In genomic region chr2:199024224-199024623, GRCh38 we compare ENCODE assay signal across 35 cellular contexts.
"Had no signal": no experiment of that assay in that cellular context is flagged by ENCODE, and none has a peak within 500 bp of the region (broad histone marks: within the 10 kb centered on the region; RNA-seq: fewer than 3 reads in every experiment).

No MANE protein-coding gene starts in this region.

- H3K9me3 ChIP-seq: MG63 had no signal

- DNase-seq: Karpas-422, Kasumi-1, MG63, MM.1S, MV-4-11, NCI-H1048, NCI-H1092, NCI-H1092 treated with DMSO at 0.1 percent for 48 hours, NCI-H1105, NCI-H1105 treated with DMSO at 0.1 percent for 48 hours, NCI-H1417, NCI-H1417 treated with DMSO at 0.1 percent for 48 hours, NCI-H1436, NCI-H1436 treated with DMSO at 0.1 percent for 48 hours, NCI-H146, NCI-H1694, NCI-H1694 treated with DMSO at 0.1 percent for 48 hours, NCI-H187, NCI-H187 treated with DMSO at 0.1 percent for 48 hours, NCI-H1930, NCI-H2029, NCI-H2029 treated with DMSO at 0.1 percent for 48 hours, NCI-H2081, NCI-H2081 treated with DMSO at 0.1 percent for 48 hours, NCI-H2107, NCI-H2171, NCI-H2171 treated with DMSO at 0.1 percent for 48 hours, NCI-H2227 treated with DMSO at 0.1 percent for 48 hours, NCI-H226, NCI-H345, NCI-H446, NCI-H446 treated with DMSO at 0.1 percent for 48 hours, NCI-H510A, NCI-H510A treated with DMSO at 0.1 percent for 48 hours, NCI-H524 had no signal

- H3K36me3 ChIP-seq: MG63 had no signal

- H3K27me3 ChIP-seq: MG63 had no signal

- H3K4me3 ChIP-seq: MG63 had no signal
